23 cellular contexts compared by ENCODE assay signal in genomic region chr20:48673485-48673884, GRCh38.
A peak's percentile ranks its signal among the peaks of the same experiment; 100 is the strongest.
DNase-seq lines count a peak whose midpoint lies in the region; ATAC-seq and TF ChIP-seq lines count a peak whose summit lies in the region.
"Had no signal": no experiment of that assay in that cellular context is flagged by ENCODE, and none has a peak within 500 bp of the region (broad histone marks: within the 10 kb centered on the region; RNA-seq: fewer than 3 reads in every experiment).

No MANE protein-coding gene starts in this region.

- H3K36me3 Mint-ChIP-seq in activated CD4-positive, alpha-beta T cell treated with anti-CD3 and anti-CD28 coated beads, Interleukin-2, amount 10 ng/mL, durations not matched to agents 7 days and 5 days (ENCODE audit: low read depth) = peaks cover 39% of the 10 kb centered on the region
- peaks cover 55% of the 10 kb centered on the region for H3K36me3 Mint-ChIP-seq in activated naive CD8-positive, alpha-beta T cell treated with anti-CD3 and anti-CD28 coated beads, Interleukin-2, amount 10 ng/mL, durations not matched to agents 7 days and 5 days

- no peaks in the 10 kb centered on the region for H3K9me3 Mint-ChIP-seq in activated CD4-positive, alpha-beta T cell treated with anti-CD3 and anti-CD28 coated beads, Interleukin-2, amount 10 ng/mL, durations not matched to agents 7 days and 5 days
- H3K9me3 Mint-ChIP-seq in activated naive CD8-positive, alpha-beta T cell treated with anti-CD3 and anti-CD28 coated beads, Interleukin-2, amount 10 ng/mL, durations not matched to agents 7 days and 5 days = no peaks in the 10 kb centered on the region
- H3K9me3 Mint-ChIP-seq: neural crest cell; T-helper 1 cell treated with Interleukin-12 subunit alpha and Interleukin-12 subunit beta and Interleukin-4 antibody, amounts not matched to agents 30 μg/mL and 1 μg/mL, for 36 hours had no signal

- no peaks in the 10 kb centered on the region for H3K79me2 ChIP-seq in osteoblast (ENCODE audit: insufficient read depth, low read length)

- no peaks in the 10 kb centered on the region for H3K4me1 Mint-ChIP-seq in activated CD4-positive, alpha-beta T cell treated with anti-CD3 and anti-CD28 coated beads, Interleukin-2, amount 10 ng/mL, durations not matched to agents 7 days and 5 days
- H3K4me1 Mint-ChIP-seq in activated naive CD8-positive, alpha-beta T cell treated with anti-CD3 and anti-CD28 coated beads, Interleukin-2, amount 10 ng/mL, durations not matched to agents 7 days and 5 days = peaks cover 6% of the 10 kb centered on the region

- TF ChIP-seq POLR2A in NB4 (IDR thresholded peaks at IDR 0.05; ENCODE audit: extremely low read depth, insufficient read length) = no peak
- TF ChIP-seq POLR2A in vagina (IDR thresholded peaks at IDR 0.05) = no peak

- H3K27ac ChIP-seq in osteoblast (ENCODE audit: low read depth, low read length) (no peak overlapping the region), vagina (no peak overlapping the region), left lung (no peak overlapping the region)
- H3K27ac ChIP-seq: BLaER1 treated with 17β-estradiol and CSF1 and Interleukin-3, amounts not matched to agents 10 nM and 100 nM; colonic mucosa; thoracic aorta; WERI-Rb-1 had no signal

- H3K4me1 ChIP-seq in osteoblast (ENCODE audit: insufficient read depth, low read length) = peaks cover 2% of the 10 kb centered on the region
- peaks cover 5% of the 10 kb centered on the region for H3K4me1 ChIP-seq in vagina
- peaks cover 0 to 15% of the 10 kb centered on the region in 2 donors for H3K4me1 ChIP-seq in left lung
- H3K4me1 ChIP-seq: colonic mucosa had no signal

- H3K9me3 ChIP-seq in osteoblast (ENCODE audit: low read depth, low read length) (no peaks in the 10 kb centered on the region), vagina (no peaks in the 10 kb centered on the region), left lung (no peaks in the 10 kb centered on the region)
- H3K9me3 ChIP-seq: colonic mucosa, thoracic aorta had no signal

- ATAC-seq in activated naive CD8-positive, alpha-beta T cell treated with anti-CD3 and anti-CD28 coated beads, Interleukin-2, amount 10 ng/mL, durations not matched to agents 7 days and 5 days (ENCODE audit: low read depth) = no peak
- ATAC-seq in left lung = no peak

- H3K27me3 ChIP-seq in osteoblast (ENCODE audit: insufficient read depth, low read length) (no peaks in the 10 kb centered on the region), vagina (no peaks in the 10 kb centered on the region), left lung (no peaks in the 10 kb centered on the region)
- H3K27me3 ChIP-seq: BLaER1 treated with 17β-estradiol and CSF1 and Interleukin-3, amounts not matched to agents 10 nM and 100 nM; colonic mucosa had no signal

- POLR2A ChIA-PET in activated CD4-positive, alpha-beta T cell treated with anti-CD3 and anti-CD28 coated beads, Interleukin-2, amount 10 ng/mL, durations not matched to agents 7 days and 5 days (lab: Charles Lee) = no interaction called here
- POLR2A ChIA-PET in activated naive CD8-positive, alpha-beta T cell treated with anti-CD3 and anti-CD28 coated beads, Interleukin-2, amount 10 ng/mL, durations not matched to agents 7 days and 5 days (lab: Charles Lee) = no interaction called here

- H3K27me3 Mint-ChIP-seq in activated CD4-positive, alpha-beta T cell treated with anti-CD3 and anti-CD28 coated beads, Interleukin-2, amount 10 ng/mL, durations not matched to agents 7 days and 5 days = no peaks in the 10 kb centered on the region
- no peaks in the 10 kb centered on the region for H3K27me3 Mint-ChIP-seq in activated naive CD8-positive, alpha-beta T cell treated with anti-CD3 and anti-CD28 coated beads, Interleukin-2, amount 10 ng/mL, durations not matched to agents 7 days and 5 days

- H3K4me3 Mint-ChIP-seq in activated CD4-positive, alpha-beta T cell treated with anti-CD3 and anti-CD28 coated beads, Interleukin-2, amount 10 ng/mL, durations not matched to agents 7 days and 5 days = no peak overlapping the region
- H3K4me3 Mint-ChIP-seq in activated naive CD8-positive, alpha-beta T cell treated with anti-CD3 and anti-CD28 coated beads, Interleukin-2, amount 10 ng/mL, durations not matched to agents 7 days and 5 days = no peak overlapping the region
- H3K4me3 Mint-ChIP-seq: brain; neural crest cell; T-helper 1 cell treated with Interleukin-12 subunit alpha and Interleukin-12 subunit beta and Interleukin-4 antibody, amounts not matched to agents 30 μg/mL and 1 μg/mL, for 36 hours had no signal

- H4K20me1 ChIP-seq in osteoblast (ENCODE audit: insufficient read depth, low read length) = no peaks in the 10 kb centered on the region

- TF ChIP-seq CTCF in NB4 (IDR thresholded peaks at IDR 0.05; ENCODE audit: low read depth, low read length) (no peak), osteoblast (IDR thresholded peaks at IDR 0.05; ENCODE audit: extremely low read depth, low read depth, low read length) (no peak), vagina (IDR thresholded peaks at IDR 0.05) (no peak), left lung (IDR thresholded peaks at IDR 0.05) (no peak)

- CTCF ChIA-PET in activated CD4-positive, alpha-beta T cell treated with anti-CD3 and anti-CD28 coated beads, Interleukin-2, amount 10 ng/mL, durations not matched to agents 7 days and 5 days (lab: Charles Lee) = interaction anchor here (0.6 to 1.2 kb wide), 3 partner anchors 9 to 491 kb away, joined by 3 read pairs; no protein-coding TSS in a partner anchor

- no peak overlapping the region for H3K4me2 ChIP-seq in osteoblast (ENCODE audit: insufficient read depth, low read length)

- no peak overlapping the region for H2AFZ ChIP-seq in osteoblast (ENCODE audit: low read length)

- intact Hi-C loops in vagina (cut with DNase I) (no loop called here), left lung (cut with DNase I) (no loop called here)

- no peak for DNase-seq in activated CD4-positive, alpha-beta T cell treated with anti-CD3 and anti-CD28 coated beads, Interleukin-2, amount 10 ng/mL, durations not matched to agents 7 days and 5 days
- no peak for DNase-seq in activated CD4-positive, alpha-beta T cell treated with anti-CD3 and anti-CD28 coated beads for 4 hours
- DNase-seq in NB4 (ENCODE audit: low read depth) (peak; percentile 84), osteoblast (ENCODE audit: insufficient read length, low spot score, missing footprints) (peak; percentile 13), vagina (ENCODE audit: extremely low spot score in 2 of 2) (no peak), NCI-H2081 treated with DMSO at 0.1 percent for 48 hours (lab: John Stamatoyannopoulos, UW) (no peak), left lung (no peak)
- no peak for DNase-seq in activated naive CD8-positive, alpha-beta T cell treated with anti-CD3 and anti-CD28 coated beads, Interleukin-2, amount 10 ng/mL, durations not matched to agents 7 days and 5 days
- DNase-seq: activated naive CD4-positive, alpha-beta T cell treated with Interleukin-2 at 50 U/mL for 16 hours; colonic mucosa; GOT3; hippocampal formation; kidney; NCI-H187; NCI-H345; small intestine; stimulated activated CD4-positive, alpha-beta T cell treated with anti-CD3 and anti-CD28 coated beads, Interleukin-4, amount 100 ng/mL, for 4 hours; WERI-Rb-1 had no signal

- H3K36me3 ChIP-seq in osteoblast (ENCODE audit: insufficient read depth, low read length) (no peaks in the 10 kb centered on the region), vagina (no peaks in the 10 kb centered on the region), left lung (peaks cover 0 to 89% of the 10 kb centered on the region in 2 donors)
- H3K36me3 ChIP-seq: colonic mucosa had no signal

- H3K27ac Mint-ChIP-seq in activated CD4-positive, alpha-beta T cell treated with anti-CD3 and anti-CD28 coated beads, Interleukin-2, amount 10 ng/mL, durations not matched to agents 7 days and 5 days = peak overlapping the region; percentile 12
- peak overlapping the region; percentile 14 for H3K27ac Mint-ChIP-seq in activated naive CD8-positive, alpha-beta T cell treated with anti-CD3 and anti-CD28 coated beads, Interleukin-2, amount 10 ng/mL, durations not matched to agents 7 days and 5 days
- H3K27ac Mint-ChIP-seq: T-helper 1 cell treated with Interleukin-12 subunit alpha and Interleukin-12 subunit beta and Interleukin-4 antibody, amounts not matched to agents 30 μg/mL and 1 μg/mL, for 36 hours had no signal

- no peak overlapping the region for H3K4me3 ChIP-seq in NB4 (ENCODE audit: low read depth, low read length)
- H3K4me3 ChIP-seq in osteoblast (ENCODE audit: insufficient read depth, low read length) = no peak overlapping the region
- no peak overlapping the region for H3K4me3 ChIP-seq in vagina
- H3K4me3 ChIP-seq in left lung = no peak overlapping the region
- H3K4me3 ChIP-seq: BLaER1 treated with 17β-estradiol and CSF1 and Interleukin-3, amounts not matched to agents 10 nM and 100 nM; colonic mucosa; thoracic aorta had no signal

Comparison
In these comparisons a context has a peak if more than half of its experiments do, and no peak if none do; other contexts are left out.
1. DNase-seq: peak in NB4 (single experiment) and osteoblast (single experiment); none in activated CD4-positive, alpha-beta T cell treated with anti-CD3 and anti-CD28 coated beads, Interleukin-2, amount 10 ng/mL, durations not matched to agents 7 days and 5 days (single experiment), activated CD4-positive, alpha-beta T cell treated with anti-CD3 and anti-CD28 coated beads for 4 hours (0 of 2), activated naive CD8-positive, alpha-beta T cell treated with anti-CD3 and anti-CD28 coated beads, Interleukin-2, amount 10 ng/mL, durations not matched to agents 7 days and 5 days (single experiment), vagina (0 of 2), NCI-H2081 treated with DMSO at 0.1 percent for 48 hours (single experiment) and left lung (0 of 2).